ENCODE assay signal across 19 cellular contexts in genomic region chr17:43814714-43815113, GRCh38. TPM values are rescaled to one million over a fixed set of nuclear protein-coding genes. Genes with fewer than 3 reads are reported as not detected.
DNase-seq lines count a peak whose midpoint lies in the region; ATAC-seq and TF ChIP-seq lines count a peak whose summit lies in the region.
"Had no signal": no experiment of that assay in that cellular context is flagged by ENCODE, and none has a peak within 500 bp of the region (broad histone marks: within the 10 kb centered on the region; RNA-seq: fewer than 3 reads in every experiment).

No MANE protein-coding gene starts in this region.

- no peak overlapping the region for H3K4me3 ChIP-seq in left ventricle myocardium inferior
- H3K4me3 ChIP-seq in heart left ventricle, result no peak overlapping the region
- H3K4me3 ChIP-seq in fibroblast of the aortic adventitia (ENCODE audit: low read depth, low read length), result no peak overlapping the region
- H3K4me3 ChIP-seq in thyroid gland (replicated peaks in 1 of 3), result no peak overlapping the region
- no peak overlapping the region for H3K4me3 ChIP-seq in esophagus squamous epithelium
- H3K4me3 ChIP-seq: adrenal gland, lower lobe of right lung had no signal

- H3K27me3 ChIP-seq in left ventricle myocardium inferior (ENCODE audit: low read depth) (no peaks in the 10 kb centered on the region), heart left ventricle (no peaks in the 10 kb centered on the region), thyroid gland (no peaks in the 10 kb centered on the region), esophagus squamous epithelium (no peaks in the 10 kb centered on the region)
- H3K27me3 ChIP-seq: adrenal gland had no signal

- H3K27ac ChIP-seq in left ventricle myocardium inferior (replicated peaks) (peak overlapping the region; percentile 43), heart left ventricle (peak overlapping the region in 1 of 12 donors; percentile 15), thyroid gland (no peak overlapping the region), esophagus squamous epithelium (no peak overlapping the region)
- H3K27ac ChIP-seq: adrenal gland, KMS-11, lower lobe of right lung had no signal

- TF ChIP-seq POLR2A in heart left ventricle (IDR thresholded peaks at IDR 0.05), result no peak
- no peak for TF ChIP-seq POLR2A in thyroid gland (IDR thresholded peaks at IDR 0.05)
- no peak for TF ChIP-seq POLR2A in esophagus squamous epithelium (IDR thresholded peaks at IDR 0.05)

- peaks cover 28% of the 10 kb centered on the region for H3K4me1 ChIP-seq in left ventricle myocardium inferior
- peaks cover 0 to 19% (median 2%) of the 10 kb centered on the region in 12 donors for H3K4me1 ChIP-seq in heart left ventricle
- H3K4me1 ChIP-seq in thyroid gland, result peaks cover 3 to 14% of the 10 kb centered on the region in 2 donors
- H3K4me1 ChIP-seq in esophagus squamous epithelium, result peaks cover 0 to 3% (median 0%) of the 10 kb centered on the region in 3 donors
- H3K4me1 ChIP-seq: adrenal gland had no signal

- H3K9me3 ChIP-seq in left ventricle myocardium inferior (replicated peaks) (no peaks in the 10 kb centered on the region), heart left ventricle (no peaks in the 10 kb centered on the region), thyroid gland (no peaks in the 10 kb centered on the region), esophagus squamous epithelium (no peaks in the 10 kb centered on the region)
- H3K9me3 ChIP-seq: adrenal gland, lower lobe of right lung had no signal

- H3K36me3 ChIP-seq in left ventricle myocardium inferior (peaks cover 92% of the 10 kb centered on the region), heart left ventricle (peaks cover 7 to 91% (median 56%) of the 10 kb centered on the region in 9 donors), thyroid gland (peaks cover 0 to 4% of the 10 kb centered on the region in 2 donors), esophagus squamous epithelium (peaks cover 5 to 85% (median 7%) of the 10 kb centered on the region in 3 donors)

- DNase-seq in left ventricle myocardium inferior (no peak), heart left ventricle (no peak), amniotic epithelial cell (ENCODE audit: low read depth) (peak; percentile 77), fibroblast of the aortic adventitia (ENCODE audit: low read depth) (peak; percentile 70), NCI-H1105 treated with DMSO at 0.1 percent for 48 hours (lab: John Stamatoyannopoulos, UW) (no peak), thyroid gland (no peak), esophagus squamous epithelium (lab: John Stamatoyannopoulos, UW) (no peak)
- DNase-seq: activated CD4-positive, alpha-beta T cell treated with anti-CD3 and anti-CD28 coated beads for 1 hour; activated T-cell treated with anti-CD3 and anti-CD28 coated beads, Interleukin-2, amount 50 U/mL, for 1 hour; DMS 273 treated with DMSO at 0.1 percent for 48 hours; effector CD8-positive, alpha-beta T cell; hippocampal formation; lower lobe of right lung; NCI-H2107 had no signal

- TF ChIP-seq CTCF in left ventricle myocardium inferior (IDR thresholded peaks at IDR 0.05; ENCODE audit: borderline replicate concordance), result no peak
- no peak for TF ChIP-seq CTCF in heart left ventricle (IDR thresholded peaks at IDR 0.05)
- no peak for TF ChIP-seq CTCF in fibroblast of the aortic adventitia (IDR thresholded peaks at IDR 0.05; ENCODE audit: insufficient read depth, low read length)
- TF ChIP-seq CTCF in thyroid gland (IDR thresholded peaks at IDR 0.05), result no peak
- no peak for TF ChIP-seq CTCF in esophagus squamous epithelium (IDR thresholded peaks at IDR 0.05)

- intact Hi-C loops in left ventricle myocardium inferior (cut with micrococcal nuclease), result no loop called here
- intact Hi-C loops in heart left ventricle (cut with DNase I), result no loop called here
- intact Hi-C loops in thyroid gland (cut with DNase I), result no loop called here
- intact Hi-C loops in esophagus squamous epithelium (cut with DNase I), result no loop called here

- ATAC-seq in heart left ventricle, result no peak
- ATAC-seq in HG02938 (IDR thresholded peaks at IDR 0.05; ENCODE audit: unreplicated experiment), result no peak
- ATAC-seq: lower lobe of right lung had no signal

- 28 to 37% (median 34%) methylated on average over 1 of the region's 1 CpG for WGBS in heart left ventricle, 4 donors
- 49 to 70% methylated on average over 1 of the region's 1 CpG for WGBS in thyroid gland, 2 donors
- WGBS in esophagus squamous epithelium, 2 donors, result 18 to 20% methylated on average over 1 of the region's 1 CpG

RNA-seq across cellular contexts. Expression of gene MPP3, which starts 18.2 kb away (rescaled TPM):
- total RNA-seq in left ventricle myocardium inferior, result 35.2 TPM
- total RNA-seq in heart left ventricle, result 10 to 100 TPM; 13.8 to 70.2 (median 25.3) TPM
- 10 to 100 TPM; 40.0 to 45.4 TPM for polyA plus RNA-seq in heart left ventricle
- total RNA-seq in fibroblast of the aortic adventitia (ENCODE audit: low replicate concordance), result 5.7 and 9.6 TPM in 2 replicates
- total RNA-seq in thyroid gland, result 10 to 100 TPM in 3 of 4 donors, 1 to 10 TPM in 1; 7.1 to 20.5 (median 15.4) TPM
- total RNA-seq in esophagus squamous epithelium, result 10 to 100 TPM in 1 of 4 donors, 1 to 10 TPM in 3; 5.9 to 15.8 (median 9.0) TPM

RNA-seq across cellular contexts. Expression of gene CD300LG, which starts 32.3 kb away (rescaled TPM):
- total RNA-seq in left ventricle myocardium inferior (12.6 TPM), heart left ventricle (10 to 100 TPM in 7 of 9 donors, 1 to 10 TPM in 2; 7.3 to 85.8 (median 19.9) TPM), fibroblast of the aortic adventitia (ENCODE audit: low replicate concordance) (not detected in 2 replicates), thyroid gland (10 to 100 TPM in 1 of 4 donors, 1 to 10 TPM in 3; 1.5 to 22.5 (median 2.2) TPM), esophagus squamous epithelium (1 to 10 TPM in 2 of 4 donors, under 1 TPM in 2; 0.30 to 2.3 (median 0.94) TPM)
- polyA plus RNA-seq in heart left ventricle, result 10 to 100 TPM; 15.5 to 37.2 TPM
- total RNA-seq: A673, neural crest cell had no signal

RNA-seq across cellular contexts. Expression of gene CFAP97D1, which starts 34.5 kb away (rescaled TPM):
- 0.05 TPM for total RNA-seq in left ventricle myocardium inferior
- under 1 TPM in 2 of 9 donors, not detected in 7; 0.05 to 0.45 TPM for total RNA-seq in heart left ventricle
- polyA plus RNA-seq in heart left ventricle, result not detected
- total RNA-seq in fibroblast of the aortic adventitia (ENCODE audit: low replicate concordance), result not detected in 2 replicates
- total RNA-seq in thyroid gland, result under 1 TPM in 1 of 4 donors, not detected in 3; 0.13 TPM
- total RNA-seq in esophagus squamous epithelium, result under 1 TPM in 1 of 4 donors, not detected in 3; 0.13 TPM
- total RNA-seq: A673, lower lobe of right lung, neural crest cell had no signal
- polyA plus RNA-seq: adrenal gland had no signal

RNA-seq across cellular contexts. Expression of gene DUSP3, which starts 35.9 kb away (rescaled TPM):
- 293 TPM for total RNA-seq in left ventricle myocardium inferior
- 100 to 1,000 TPM; 210 to 363 (median 267) TPM for total RNA-seq in heart left ventricle
- polyA plus RNA-seq in heart left ventricle, result 100 to 1,000 TPM; 208 to 312 TPM
- 29.9 and 37.5 TPM in 2 replicates for total RNA-seq in fibroblast of the aortic adventitia (ENCODE audit: low replicate concordance)
- total RNA-seq in thyroid gland, result 10 to 100 TPM; 67.7 to 98.5 (median 72.0) TPM
- 10 to 100 TPM; 33.7 to 58.4 (median 36.8) TPM for total RNA-seq in esophagus squamous epithelium

RNA-seq across cellular contexts. Expression of gene SOST, which starts 56.1 kb away (rescaled TPM):
- 0.14 TPM for total RNA-seq in left ventricle myocardium inferior
- not detected for total RNA-seq in heart left ventricle
- polyA plus RNA-seq in heart left ventricle, result not detected
- total RNA-seq in fibroblast of the aortic adventitia (ENCODE audit: low replicate concordance), result 0.09 TPM in 1 of 2 replicates, not detected in the other
- not detected for total RNA-seq in thyroid gland
- under 1 TPM in 1 of 4 donors, not detected in 3; 0.49 TPM for total RNA-seq in esophagus squamous epithelium
- total RNA-seq: A673, adrenal gland, lower lobe of right lung, neural crest cell had no signal
- polyA plus RNA-seq: adrenal gland had no signal

Comparison
In these comparisons a context has a peak if more than half of its experiments do, and no peak if none do; other contexts are left out.
1. DNase-seq: peak in amniotic epithelial cell (single experiment) and fibroblast of the aortic adventitia (single experiment); none in left ventricle myocardium inferior (single experiment), heart left ventricle (0 of 5), NCI-H1105 treated with DMSO at 0.1 percent for 48 hours (single experiment), thyroid gland (0 of 2) and esophagus squamous epithelium (single experiment).